In the genomic region with DNA sequence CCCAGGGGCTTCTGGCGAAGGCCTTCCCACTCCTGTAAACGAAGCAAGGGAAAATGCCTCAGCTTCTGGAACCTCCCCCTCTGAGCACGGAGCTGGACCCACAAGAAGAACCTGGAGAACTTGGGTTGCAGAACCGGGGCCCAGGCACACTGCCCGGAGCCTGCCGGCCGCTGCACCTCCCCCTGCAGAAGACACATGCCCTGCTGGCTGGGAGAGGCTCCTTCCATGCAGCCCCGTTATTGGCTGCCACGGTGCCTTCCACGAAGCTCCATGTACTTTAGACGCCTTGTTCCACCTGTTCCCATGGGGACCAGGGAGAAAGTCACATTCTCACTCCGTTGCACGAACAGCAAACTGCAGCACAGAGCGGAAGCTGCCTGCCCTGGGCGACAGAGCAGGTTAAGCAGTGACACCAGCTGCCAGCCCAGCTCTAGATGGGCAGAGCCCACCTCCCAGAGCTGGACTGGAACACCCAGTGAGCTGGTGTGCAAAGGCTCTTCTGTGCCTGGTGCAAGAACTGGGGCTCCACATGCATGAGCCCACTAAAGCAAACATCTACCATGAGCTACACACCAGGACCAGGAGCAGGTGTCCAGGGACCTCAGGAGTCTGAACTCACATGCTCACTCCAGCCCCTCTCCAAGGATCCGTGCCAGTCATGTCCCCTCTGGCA, we compare ENCODE assay signal across 23 cellular contexts.
A peak's percentile ranks its signal among the peaks of the same experiment; 100 is the strongest.
DNase-seq lines count a peak whose midpoint lies in the region; ATAC-seq and TF ChIP-seq lines count a peak whose summit lies in the region.
"Had no signal": no experiment of that assay in that cellular context is flagged by ENCODE, and none has a peak within 500 bp of the region (broad histone marks: within the 10 kb centered on the region; RNA-seq: fewer than 3 reads in every experiment).

No MANE protein-coding gene starts in this region.

- no peak overlapping the region for H3K4me3 Mint-ChIP-seq in endodermal cell
- H3K4me3 Mint-ChIP-seq: nephron progenitor cell, T-helper 17 cell had no signal

- no peak overlapping the region for H3K4me2 ChIP-seq in osteoblast (ENCODE audit: insufficient read depth, low read length)

- H3K4me1 Mint-ChIP-seq in endodermal cell = peaks cover 23% of the 10 kb centered on the region
- H3K4me1 Mint-ChIP-seq: T-helper 17 cell had no signal

- H4K20me1 ChIP-seq in osteoblast (ENCODE audit: insufficient read depth, low read length) = peaks cover 25% of the 10 kb centered on the region

- H2AFZ ChIP-seq in osteoblast (ENCODE audit: low read length) = no peak overlapping the region

- no peaks in the 10 kb centered on the region for H3K27me3 Mint-ChIP-seq in endodermal cell (ENCODE audit: insufficient read depth)

- no peak for TF ChIP-seq CTCF in osteoblast (IDR thresholded peaks at IDR 0.05; ENCODE audit: extremely low read depth, low read depth, low read length)
- TF ChIP-seq CTCF in endodermal cell (conservative IDR thresholded peaks at IDR 0.05) = no peak

- H3K27ac Mint-ChIP-seq in activated naive CD4-positive, alpha-beta T cell treated with anti-CD3 and anti-CD28 coated beads, Interleukin-2, amount 50 U/mL, for 72 hours = no peak overlapping the region
- H3K27ac Mint-ChIP-seq in endodermal cell = no peak overlapping the region
- H3K27ac Mint-ChIP-seq: nephron progenitor cell, T-helper 17 cell had no signal

- DNase-seq in Right ventricle myocardium superior (no peak), left ventricle myocardium superior (no peak), islet precursor cell (peak; percentile 45), osteoblast (ENCODE audit: insufficient read length, low spot score, missing footprints) (peak; percentile 31), endodermal cell (no peak)
- DNase-seq in activated naive CD4-positive, alpha-beta T cell treated with anti-CD3 and anti-CD28 coated beads, Interleukin-2, amount 50 U/mL, for 72 hours (ENCODE audit: low spot score in 2 of 2) = no peak
- DNase-seq in stimulated activated CD4-positive, alpha-beta T cell treated with anti-CD3 and anti-CD28 coated beads, Interleukin-2, amount 100 ng/mL, for 24 hours = no peak
- DNase-seq: activated CD8-positive, alpha-beta memory T cell treated with anti-CD3 and anti-CD28 coated beads, Interleukin-2, amount 50 U/mL, for 48 hours; activated effector memory CD4-positive, alpha-beta T cell treated with Interleukin-2 at 50 U/mL for 16 hours; BE2C; COR-L47; kidney glomerular epithelial cell; MG63; NCI-H1694 treated with DMSO at 0.1 percent for 48 hours; nephron progenitor cell; psoas muscle; stimulated activated CD4-positive, alpha-beta T cell treated with anti-CD3 and anti-CD28 coated beads, Interleukin-4, amount 100 ng/mL, for 24 hours; stimulated activated naive CD4-positive, alpha-beta T cell treated with Interleukin-2 at 50 U/mL for 16 hours; T-helper 17 cell had no signal

- H3K27ac ChIP-seq in osteoblast (ENCODE audit: low read depth, low read length) (no peak overlapping the region), endodermal cell (ENCODE audit: low read depth, low read length) (no peak overlapping the region)
- H3K27ac ChIP-seq: psoas muscle, SK-N-MC, thoracic aorta had no signal

- peaks cover 36% of the 10 kb centered on the region for H3K4me1 ChIP-seq in osteoblast (ENCODE audit: insufficient read depth, low read length)
- peaks cover 11% of the 10 kb centered on the region for H3K4me1 ChIP-seq in endodermal cell (ENCODE audit: control insufficient read depth, insufficient read depth, low read length)
- H3K4me1 ChIP-seq: BE2C had no signal

- H3K9me3 ChIP-seq in osteoblast (ENCODE audit: low read depth, low read length) (no peaks in the 10 kb centered on the region), endodermal cell (ENCODE audit: control insufficient read depth, low read length) (no peaks in the 10 kb centered on the region)
- H3K9me3 ChIP-seq: BE2C, MG63, psoas muscle, thoracic aorta had no signal

- H3K36me3 Mint-ChIP-seq in activated naive CD4-positive, alpha-beta T cell treated with anti-CD3 and anti-CD28 coated beads, Interleukin-2, amount 50 U/mL, for 72 hours = no peaks in the 10 kb centered on the region
- peaks cover 14% of the 10 kb centered on the region for H3K36me3 Mint-ChIP-seq in endodermal cell (ENCODE audit: low read depth)

- ATAC-seq in Right ventricle myocardium superior (ENCODE audit: poor library complexity) = peak; percentile 27
- no peak for ATAC-seq in left ventricle myocardium superior
- ATAC-seq in activated naive CD4-positive, alpha-beta T cell treated with anti-CD3 and anti-CD28 coated beads, Interleukin-2, amount 50 U/mL, for 72 hours = no peak
- ATAC-seq in HG03196 (IDR thresholded peaks at IDR 0.05; ENCODE audit: unreplicated experiment) = no peak
- ATAC-seq: psoas muscle, T-helper 17 cell had no signal

- H3K79me2 ChIP-seq in osteoblast (ENCODE audit: insufficient read depth, low read length) = peaks cover 50% of the 10 kb centered on the region

- intact Hi-C loops in Right ventricle myocardium superior (cut with DNase I) (no loop called here), left ventricle myocardium superior (cut with micrococcal nuclease) (no loop called here)

- 94% methylated on average over 16 of the region's 16 CpGs for WGBS in endodermal cell (ENCODE audit: insufficient coverage in 1 of 2, insufficient read length in 1 of 2), 2 experiments

- H3K27me3 ChIP-seq in osteoblast (ENCODE audit: insufficient read depth, low read length) (no peaks in the 10 kb centered on the region), endodermal cell (ENCODE audit: control insufficient read depth, insufficient read depth, low read length, poor library complexity, severe bottlenecking) (no peaks in the 10 kb centered on the region)
- H3K27me3 ChIP-seq: BE2C, MG63 had no signal

- no peaks in the 10 kb centered on the region for H3K9me3 Mint-ChIP-seq in activated naive CD4-positive, alpha-beta T cell treated with anti-CD3 and anti-CD28 coated beads, Interleukin-2, amount 50 U/mL, for 72 hours
- H3K9me3 Mint-ChIP-seq in endodermal cell = no peaks in the 10 kb centered on the region

- H3K36me3 ChIP-seq in osteoblast (ENCODE audit: insufficient read depth, low read length) = peaks cover 30% of the 10 kb centered on the region
- H3K36me3 ChIP-seq in endodermal cell (ENCODE audit: control insufficient read depth, insufficient read depth, low read length) = peaks cover 5% of the 10 kb centered on the region
- H3K36me3 ChIP-seq: BE2C, thoracic aorta had no signal

- no peak overlapping the region for H3K9ac ChIP-seq in endodermal cell (ENCODE audit: extremely low read depth, low read length, poor library complexity, severe bottlenecking)

- H3K4me3 ChIP-seq in osteoblast (ENCODE audit: insufficient read depth, low read length) (no peak overlapping the region), endodermal cell (ENCODE audit: low read length) (no peak overlapping the region)
- H3K4me3 ChIP-seq: coronary artery, MG63, psoas muscle, SK-N-MC, thoracic aorta had no signal

Comparison
In these comparisons a context has a peak if more than half of its experiments do, and no peak if none do; other contexts are left out.
1. DNase-seq: peak in islet precursor cell (single experiment) and osteoblast (single experiment); none in Right ventricle myocardium superior (single experiment), left ventricle myocardium superior (single experiment), activated naive CD4-positive, alpha-beta T cell treated with anti-CD3 and anti-CD28 coated beads, Interleukin-2, amount 50 U/mL, for 72 hours (0 of 2), endodermal cell (single experiment) and stimulated activated CD4-positive, alpha-beta T cell treated with anti-CD3 and anti-CD28 coated beads, Interleukin-2, amount 100 ng/mL, for 24 hours (0 of 2).